ENCODE assay signal across 10 cellular contexts in genomic region chr7:74466196-74466813, GRCh38. TPM values are rescaled to one million over a fixed set of nuclear protein-coding genes. Genes with fewer than 3 reads are reported as not detected.
DNase-seq lines count a peak whose midpoint lies in the region; ATAC-seq, FAIRE-seq and TF ChIP-seq lines count a peak whose summit lies in the region.
"Had no signal": no experiment of that assay in that cellular context is flagged by ENCODE, and none has a peak within 500 bp of the region (broad histone marks: within the 10 kb centered on the region; RNA-seq: fewer than 3 reads in every experiment).

No MANE protein-coding gene starts in this region.

- H3K18ac ChIP-seq in IMR-90 (ENCODE audit: low read depth, low read length) = no peak overlapping the region

- intact Hi-C loops in IMR-90 (cut with micrococcal nuclease) (no loop called here), HepG2 (cut with micrococcal nuclease; ENCODE audit: unreplicated experiment) (no loop called here), gastrocnemius medialis (cut with DNase I; ENCODE audit: low total_unique reads) (loop anchor here (1.0 to 10.0 kb wide), 2 partner anchors 12 to 292 kb away; partner anchors contain the start of gene EIF4H), A673 (cut with micrococcal nuclease; ENCODE audit: unreplicated experiment) (no loop called here)

- H3K79me1 ChIP-seq in IMR-90 (ENCODE audit: low read depth in 1 of 2, low read length in 2 of 2) = peaks cover 14 to 67% of the 10 kb centered on the region in 2 experiments

- H3K4me1 ChIP-seq in IMR-90 (ENCODE audit: control insufficient read depth, insufficient read depth, low read length) = no peaks in the 10 kb centered on the region
- H3K4me1 ChIP-seq in HepG2 (ENCODE audit: insufficient read depth, low read length) = peaks cover 8% of the 10 kb centered on the region; the same call in 1 of the 2 replicates
- H3K4me1 ChIP-seq in gastrocnemius medialis = peaks cover 52 to 70% of the 10 kb centered on the region in 2 donors
- no peaks in the 10 kb centered on the region for H3K4me1 ChIP-seq in A673 (ENCODE audit: insufficient read depth, low read length, poor library complexity, severe bottlenecking)

- no peak for FAIRE-seq in HepG2 (lab: Jason Lieb, UNC)

- ATAC-seq in IMR-90 (ENCODE audit: low read depth) (no peak), HepG2 (peak; percentile 21), gastrocnemius medialis (peak; percentile 64 to 76), GM18502 (IDR thresholded peaks at IDR 0.05; ENCODE audit: poor library complexity, unreplicated experiment) (no peak)
- ATAC-seq in naive thymus-derived CD8-positive, alpha-beta T cell = no peak
- ATAC-seq in activated CD8-positive, alpha-beta memory T cell treated with anti-CD3 and anti-CD28 coated beads, Interleukin-2, amount 10 ng/mL, durations not matched to agents 7 days and 5 days = no peak
- ATAC-seq: stimulated activated effector memory CD8-positive, alpha-beta T cell treated with anti-CD3 and anti-CD28 coated beads, Interleukin-12 subunit alpha, Interleukin-12 subunit beta, amount 100 ng/mL, for 72 hours had no signal

- TF ChIP-seq RAD21 in IMR-90 (IDR thresholded peaks at IDR 0.05; ENCODE audit: low read length) (no peak), HepG2 (CRISPR knock-in tag; IDR thresholded peaks at IDR 0.05) (no peak)

- peaks cover 11% of the 10 kb centered on the region; the same call in 1 of the 2 replicates for H3K36me3 ChIP-seq in IMR-90 (ENCODE audit: control insufficient read depth, insufficient read depth, low read length)
- peaks cover 2 to 19% of the 10 kb centered on the region in 2 experiments; a peak in 3 of 5 replicates for H3K36me3 ChIP-seq in HepG2 (replicated peaks in 1 of 2; ENCODE audit: control insufficient read depth in 1 of 2, insufficient read depth in 2 of 2, low read length in 2 of 2)
- no peaks in the 10 kb centered on the region for H3K36me3 ChIP-seq in gastrocnemius medialis
- peaks cover 5% of the 10 kb centered on the region for H3K36me3 ChIP-seq in A673 (ENCODE audit: insufficient read depth, low read length, poor library complexity, severe bottlenecking)

- H3K4me3 Mint-ChIP-seq in naive thymus-derived CD8-positive, alpha-beta T cell = no peak overlapping the region
- H3K4me3 Mint-ChIP-seq in activated CD8-positive, alpha-beta memory T cell treated with anti-CD3 and anti-CD28 coated beads, Interleukin-2, amount 10 ng/mL, durations not matched to agents 7 days and 5 days = no peak overlapping the region
- H3K4me3 Mint-ChIP-seq: stimulated activated effector memory CD8-positive, alpha-beta T cell treated with anti-CD3 and anti-CD28 coated beads, Interleukin-12 subunit alpha, Interleukin-12 subunit beta, amount 100 ng/mL, for 72 hours had no signal

- H3K14ac ChIP-seq in IMR-90 (replicated peaks; ENCODE audit: low read depth, low read length) = no peak overlapping the region

- in situ Hi-C loops in IMR-90 (cut with MboI; ENCODE audit: low sequenced_read_pairs) = no loop called here
- in situ Hi-C loops in HepG2 (cut with HindIII; ENCODE audit: extremely low pct_ligation_motif_present, low pct_unique_long_range_greater_than_20kb) = no loop called here
- in situ Hi-C loops in gastrocnemius medialis (cut with MboI; ENCODE audit: low sequenced_read_pairs in 4 of 4) = no loop called here

- H3K27ac ChIP-seq in IMR-90 (ENCODE audit: insufficient read depth, low read length) (no peak overlapping the region), HepG2 (ENCODE audit: extremely low read length, insufficient read depth, low read length) (no peak overlapping the region), gastrocnemius medialis (peak overlapping the region; percentile 93 to 100 (median 100)), A673 (ENCODE audit: low read depth, low read length, poor library complexity, severe bottlenecking) (no peak overlapping the region)

- H2BK120ac ChIP-seq in IMR-90 (ENCODE audit: low read depth, low read length) = no peak overlapping the region

- H4K91ac ChIP-seq in IMR-90 (ENCODE audit: insufficient read depth, low read depth, low read length) = no peak overlapping the region

- WGBS in IMR-90 (ENCODE audit: extremely low coverage in 2 of 2, insufficient read length in 1 of 2), 2 experiments = 67% methylated on average over 17 of the region's 21 CpGs; no CpG with 5 or more reads in 1 of the 2 experiments
- 85% methylated on average over 20 of the region's 21 CpGs for WGBS in HepG2 (ENCODE audit: low lambda C conversion rate)

- no peak overlapping the region for H3K4ac ChIP-seq in IMR-90 (ENCODE audit: low read depth, low read length)

- H3K36me3 Mint-ChIP-seq in naive thymus-derived CD8-positive, alpha-beta T cell = no peaks in the 10 kb centered on the region
- H3K36me3 Mint-ChIP-seq in activated CD8-positive, alpha-beta memory T cell treated with anti-CD3 and anti-CD28 coated beads, Interleukin-2, amount 10 ng/mL, durations not matched to agents 7 days and 5 days = no peaks in the 10 kb centered on the region
- H3K36me3 Mint-ChIP-seq: stimulated activated effector memory CD8-positive, alpha-beta T cell treated with anti-CD3 and anti-CD28 coated beads, Interleukin-12 subunit alpha, Interleukin-12 subunit beta, amount 100 ng/mL, for 72 hours had no signal

- no peak for TF ChIP-seq POLR2A in IMR-90 (IDR thresholded peaks at IDR 0.05; ENCODE audit: low read depth, low read length)
- no peak for TF ChIP-seq POLR2A in HepG2 (IDR thresholded peaks at IDR 0.05; ENCODE audit: insufficient read depth in 1 of 2, low read depth in 2 of 2, low read length in 2 of 2)
- TF ChIP-seq POLR2A in gastrocnemius medialis (IDR thresholded peaks at IDR 0.05) = peak; percentile 75 to 86

- no peak overlapping the region for H2BK5ac ChIP-seq in IMR-90 (ENCODE audit: low read depth, low read length, poor library complexity, severe bottlenecking)

- H2AK5ac ChIP-seq in IMR-90 (ENCODE audit: low read depth, low read length) = 0 out of 2 replicates have a peak overlapping the region, but pooled peaks have one; percentile 28

- no peak for TF ChIP-seq EP300 in HepG2 (IDR thresholded peaks at IDR 0.05; ENCODE audit: low read depth in 2 of 2, low read length in 2 of 2)
- TF ChIP-seq EP300 in HepG2 (CRISPR knock-in tag; IDR thresholded peaks at IDR 0.05; ENCODE audit: borderline replicate concordance) = no peak

- no peak overlapping the region for H2BK20ac ChIP-seq in IMR-90 (ENCODE audit: low read depth, low read length)

- H3K4me3 ChIP-seq in IMR-90 (ENCODE audit: insufficient read depth, low read depth, low read length) = no peak overlapping the region
- H3K4me3 ChIP-seq in HepG2 (replicated peaks in 1 of 3; ENCODE audit: insufficient read depth in 1 of 3, low read depth in 2 of 3, low read length in 3 of 3) = no peak overlapping the region
- H3K4me3 ChIP-seq in gastrocnemius medialis = peak overlapping the region in 2 of 4 donors; percentile 33 to 44
- no peak overlapping the region for H3K4me3 ChIP-seq in A673 (ENCODE audit: low read depth, low read length, poor library complexity, severe bottlenecking)

- no peak overlapping the region for H2AFZ ChIP-seq in IMR-90 (replicated peaks; ENCODE audit: low read length, poor library complexity)
- H2AFZ ChIP-seq in HepG2 (ENCODE audit: low read length) = no peak overlapping the region

- H3K4me1 Mint-ChIP-seq in naive thymus-derived CD8-positive, alpha-beta T cell = peaks cover 2 to 7% (median 4%) of the 10 kb centered on the region in 4 donors
- H3K4me1 Mint-ChIP-seq in activated CD8-positive, alpha-beta memory T cell treated with anti-CD3 and anti-CD28 coated beads, Interleukin-2, amount 10 ng/mL, durations not matched to agents 7 days and 5 days = no peaks in the 10 kb centered on the region
- H3K4me1 Mint-ChIP-seq: stimulated activated effector memory CD8-positive, alpha-beta T cell treated with anti-CD3 and anti-CD28 coated beads, Interleukin-12 subunit alpha, Interleukin-12 subunit beta, amount 100 ng/mL, for 72 hours had no signal

- H3K9me3 ChIP-seq in IMR-90 (ENCODE audit: control insufficient read depth, insufficient read depth, low read length) (no peaks in the 10 kb centered on the region), HepG2 (ENCODE audit: low read length) (no peaks in the 10 kb centered on the region), gastrocnemius medialis (no peaks in the 10 kb centered on the region), A673 (ENCODE audit: low read depth, low read length, poor library complexity, severe bottlenecking) (no peaks in the 10 kb centered on the region)

- no peak overlapping the region for H4K5ac ChIP-seq in IMR-90 (ENCODE audit: low read depth, low read length)

- DNase-seq in IMR-90 (no peak), cerebellum (ENCODE audit: low spot score) (peak; percentile 31), HepG2 (ENCODE audit: low spot score) (no peak), gastrocnemius medialis (peak; percentile 90 to 94), A673 (ENCODE audit: low spot score) (no peak)
- DNase-seq in naive thymus-derived CD8-positive, alpha-beta T cell = no peak
- DNase-seq in activated CD8-positive, alpha-beta memory T cell treated with anti-CD3 and anti-CD28 coated beads, Interleukin-2, amount 10 ng/mL, durations not matched to agents 7 days and 5 days = no peak
- DNase-seq: NCI-H1048 had no signal

- H3K27me3 ChIP-seq in IMR-90 (ENCODE audit: control insufficient read depth, insufficient read depth, low read length) = no peaks in the 10 kb centered on the region
- no peaks in the 10 kb centered on the region for H3K27me3 ChIP-seq in HepG2 (ENCODE audit: control insufficient read depth in 1 of 2, insufficient read depth in 2 of 2, low read length in 2 of 2)
- no peaks in the 10 kb centered on the region for H3K27me3 ChIP-seq in gastrocnemius medialis
- no peaks in the 10 kb centered on the region for H3K27me3 ChIP-seq in A673 (replicated peaks; ENCODE audit: insufficient read depth, low read depth, low read length, poor library complexity)

- peaks cover 0 to 1% (median 0%) of the 10 kb centered on the region in 5 donors for H3K27me3 Mint-ChIP-seq in naive thymus-derived CD8-positive, alpha-beta T cell
- no peaks in the 10 kb centered on the region for H3K27me3 Mint-ChIP-seq in activated CD8-positive, alpha-beta memory T cell treated with anti-CD3 and anti-CD28 coated beads, Interleukin-2, amount 10 ng/mL, durations not matched to agents 7 days and 5 days

- H3K9ac ChIP-seq in IMR-90 (ENCODE audit: low read depth, low read length) = no peak overlapping the region
- H3K9ac ChIP-seq in HepG2 (ENCODE audit: insufficient read depth, low read depth, low read length) = no peak overlapping the region

- H2BK15ac ChIP-seq in IMR-90 (ENCODE audit: low read depth, low read length) = no peak overlapping the region

- peak overlapping the region in 1 of 10 donors; percentile 41 for H3K27ac Mint-ChIP-seq in naive thymus-derived CD8-positive, alpha-beta T cell
- no peak overlapping the region for H3K27ac Mint-ChIP-seq in activated CD8-positive, alpha-beta memory T cell treated with anti-CD3 and anti-CD28 coated beads, Interleukin-2, amount 10 ng/mL, durations not matched to agents 7 days and 5 days
- H3K27ac Mint-ChIP-seq: stimulated activated effector memory CD8-positive, alpha-beta T cell treated with anti-CD3 and anti-CD28 coated beads, Interleukin-12 subunit alpha, Interleukin-12 subunit beta, amount 100 ng/mL, for 72 hours had no signal

- CTCF ChIA-PET in IMR-90 (lab: Yijun Ruan, JAX) (no interaction called here), HepG2 (lab: Yijun Ruan, JAX; ENCODE audit: low intra/inter-chr PET ratio, low total read pairs) (no interaction called here), A673 (lab: Charles Lee) (no interaction called here)
- CTCF ChIA-PET in activated CD8-positive, alpha-beta memory T cell treated with anti-CD3 and anti-CD28 coated beads, Interleukin-2, amount 10 ng/mL, durations not matched to agents 7 days and 5 days (lab: Charles Lee) = no interaction called here

- no peak overlapping the region for H3K56ac ChIP-seq in IMR-90 (ENCODE audit: extremely low read depth, insufficient read depth, low read length)

- H3K79me2 ChIP-seq in HepG2 (ENCODE audit: insufficient read depth, low read length) = peaks cover 37% of the 10 kb centered on the region

- no peak overlapping the region for H2AK9ac ChIP-seq in IMR-90 (replicated peaks; ENCODE audit: low read depth, low read length, poor library complexity)

- no peak for TF ChIP-seq CTCF in IMR-90 (conservative IDR thresholded peaks at IDR 0.05; ENCODE audit: low read depth, low read length)
- no peak for TF ChIP-seq CTCF in HepG2 (CRISPR knock-in tag; IDR thresholded peaks at IDR 0.05)
- TF ChIP-seq CTCF in gastrocnemius medialis (IDR thresholded peaks at IDR 0.05 in 4 of 5, conservative IDR thresholded peaks at IDR 0.05 in 1 of 5) = no peak
- TF ChIP-seq CTCF in A673 (conservative IDR thresholded peaks at IDR 0.05; ENCODE audit: low read depth, low read length) = no peak

- H4K20me1 ChIP-seq in IMR-90 (ENCODE audit: insufficient read depth, low read length) (peaks cover 81% of the 10 kb centered on the region), HepG2 (ENCODE audit: insufficient read depth, low read length) (peaks cover 14% of the 10 kb centered on the region)

- no peak overlapping the region for H3K23ac ChIP-seq in IMR-90 (ENCODE audit: low read depth, low read length)

- no peaks in the 10 kb centered on the region; the same call in 1 of the 2 replicates for H3K9me1 ChIP-seq in IMR-90 (ENCODE audit: insufficient read depth, low read length)

- H4K8ac ChIP-seq in IMR-90 (ENCODE audit: low read depth in 2 of 2, low read length in 2 of 2) = no peak overlapping the region

- no peaks in the 10 kb centered on the region for H3K9me3 Mint-ChIP-seq in naive thymus-derived CD8-positive, alpha-beta T cell
- no peaks in the 10 kb centered on the region for H3K9me3 Mint-ChIP-seq in activated CD8-positive, alpha-beta memory T cell treated with anti-CD3 and anti-CD28 coated beads, Interleukin-2, amount 10 ng/mL, durations not matched to agents 7 days and 5 days (ENCODE audit: low read depth)
- H3K9me3 Mint-ChIP-seq: stimulated activated effector memory CD8-positive, alpha-beta T cell treated with anti-CD3 and anti-CD28 coated beads, Interleukin-12 subunit alpha, Interleukin-12 subunit beta, amount 100 ng/mL, for 72 hours had no signal

- POLR2A ChIA-PET in IMR-90 (lab: Charles Lee; ENCODE audit: unreplicated experiment) (no interaction called here), HepG2 (lab: Yijun Ruan, JAX) (no interaction called here), A673 (lab: Charles Lee; ENCODE audit: low non-redundant PET) (no interaction called here)
- POLR2A ChIA-PET in naive thymus-derived CD8-positive, alpha-beta T cell (lab: Charles Lee) = no interaction called here

- no peak overlapping the region for H3K4me2 ChIP-seq in IMR-90 (ENCODE audit: low read depth, low read length)
- no peak overlapping the region for H3K4me2 ChIP-seq in HepG2 (ENCODE audit: low read depth, low read length)

- dilution Hi-C loops in IMR-90 (cut with HindIII; ENCODE audit: low sequenced_read_pairs, unreplicated experiment) = no loop called here

- no TSS peak for BruUV-seq in IMR-90 (replicated peaks; lab: Mats Ljungman, UMichigan)
- BruUV-seq in HepG2 (replicated peaks; lab: Mats Ljungman, UMichigan) = no TSS peak
- no TSS peak for BruUV-seq in A673 (replicated peaks; lab: Mats Ljungman, UMichigan)

RNA-seq across cellular contexts. Expression of gene GTF2IRD1, which starts 12.6 kb away (rescaled TPM):
- total RNA-seq in IMR-90 (2012; rRNA removed) = 4.1 and 5.0 TPM in 2 replicates
- polyA plus RNA-seq in IMR-90 (2012; rRNA removed) = 21.9 and 22.6 TPM in 2 replicates
- 19.6 and 26.0 TPM in 2 replicates for polyA plus RNA-seq in IMR-90 (2012; cell fraction: cytosol; rRNA removed)
- 27.5 and 33.3 TPM in 2 replicates for polyA plus RNA-seq in IMR-90 (2012; cell fraction: nucleus; rRNA removed; ENCODE audit: low replicate concordance)
- total RNA-seq in cerebellum = 20.7 TPM
- 16.5 and 17.8 TPM in 2 replicates for total RNA-seq in HepG2 (2016; rRNA removed; fragmentation: Illumina TruSeq; extraction: Trizol)
- total RNA-seq in HepG2 (2016; cell fraction: cytosol; rRNA removed; fragmentation: Illumina TruSeq; extraction: Trizol; ENCODE audit: low read depth) = 8.1 and 9.5 TPM in 2 replicates
- 13.6 and 19.1 TPM in 2 replicates for total RNA-seq in HepG2 (2016; cell fraction: insoluble cytoplasmic fraction; rRNA removed; fragmentation: Illumina TruSeq; extraction: Trizol)
- 17.2 and 18.9 TPM in 2 replicates for total RNA-seq in HepG2 (2016; cell fraction: membrane; rRNA removed; fragmentation: Illumina TruSeq; extraction: Trizol)
- 15.6 and 22.1 TPM in 2 replicates for total RNA-seq in HepG2 (2016; cell fraction: nucleus; rRNA removed; fragmentation: Illumina TruSeq; extraction: Trizol)
- 26.7 and 28.2 TPM in 2 replicates for polyA plus RNA-seq in HepG2 (2011; rRNA removed)
- 12.3 and 16.0 TPM in 2 replicates for polyA plus RNA-seq in HepG2 (2011; cell fraction: cytosol; rRNA removed)
- 38.7 and 43.3 TPM in 2 replicates for polyA plus RNA-seq in HepG2 (2011; cell fraction: nucleus; rRNA removed)
- polyA plus RNA-seq in HepG2 (2012) = 36.1 and 37.4 TPM in 2 replicates
- 10.4 and 12.9 TPM in 2 replicates for polyA plus RNA-seq in HepG2 (2016; cell fraction: cytosol; fragmentation: Illumina TruSeq; extraction: Trizol; ENCODE audit: low read depth)
- polyA plus RNA-seq in HepG2 (2016; cell fraction: insoluble cytoplasmic fraction; fragmentation: Illumina TruSeq; extraction: Trizol; ENCODE audit: low read depth) = 27.6 and 31.7 TPM in 2 replicates
- 23.3 and 26.7 TPM in 2 replicates for polyA plus RNA-seq in HepG2 (2016; cell fraction: membrane; fragmentation: Illumina TruSeq; extraction: Trizol; ENCODE audit: low read depth)
- 51.1 and 66.8 TPM in 2 replicates for polyA plus RNA-seq in HepG2 (2016; cell fraction: nucleus; fragmentation: Illumina TruSeq; extraction: Trizol; ENCODE audit: insufficient read depth, low read depth)
- 23.4 and 53.2 TPM in 2 replicates for polyA minus RNA-seq in HepG2 (2011; rRNA and poly(A)+ RNA removed; ENCODE audit: low replicate concordance)
- 14.9 and 17.7 TPM in 2 replicates for polyA minus RNA-seq in HepG2 (2011; cell fraction: cytosol; rRNA and poly(A)+ RNA removed)
- 15.5 and 16.5 TPM in 2 replicates for polyA minus RNA-seq in HepG2 (2011; cell fraction: nucleus; rRNA and poly(A)+ RNA removed)
- total RNA-seq in gastrocnemius medialis = 100 to 1,000 TPM in 1 of 4 donors, 10 to 100 TPM in 3; 42.9 to 109 (median 77.0) TPM
- 73.6 and 80.4 TPM in 2 replicates for total RNA-seq in A673 (2021)
- 1 to 10 TPM; 1.3 to 1.8 TPM for total RNA-seq in naive thymus-derived CD8-positive, alpha-beta T cell
- polyA plus RNA-seq in naive thymus-derived CD8-positive, alpha-beta T cell = not detected
- total RNA-seq in activated CD8-positive, alpha-beta memory T cell treated with anti-CD3 and anti-CD28 coated beads, Interleukin-2, amount 10 ng/mL, durations not matched to agents 7 days and 5 days = under 1 TPM; 0.20 to 0.66 TPM

Comparison
In these comparisons a context has a peak if more than half of its experiments do, and no peak if none do; other contexts are left out.
1. ATAC-seq: peak in HepG2 (single experiment) and gastrocnemius medialis (2 of 2); none in IMR-90 (single experiment), naive thymus-derived CD8-positive, alpha-beta T cell (0 of 2), activated CD8-positive, alpha-beta memory T cell treated with anti-CD3 and anti-CD28 coated beads, Interleukin-2, amount 10 ng/mL, durations not matched to agents 7 days and 5 days (single experiment) and GM18502 (single experiment).
2. DNase-seq: peak in cerebellum (single experiment) and gastrocnemius medialis (2 of 2); none in IMR-90 (single experiment), HepG2 (single experiment), A673 (single experiment), naive thymus-derived CD8-positive, alpha-beta T cell (0 of 10) and activated CD8-positive, alpha-beta memory T cell treated with anti-CD3 and anti-CD28 coated beads, Interleukin-2, amount 10 ng/mL, durations not matched to agents 7 days and 5 days (single experiment).
3. H3K27ac ChIP-seq: peak in gastrocnemius medialis (4 of 4); none in IMR-90 (single experiment), HepG2 (single experiment) and A673 (single experiment).
4. POLR2A ChIP-seq: peak in gastrocnemius medialis (2 of 2); none in IMR-90 (single experiment) and HepG2 (0 of 2).